8 cellular contexts compared by ENCODE assay signal in the genomic region with DNA sequence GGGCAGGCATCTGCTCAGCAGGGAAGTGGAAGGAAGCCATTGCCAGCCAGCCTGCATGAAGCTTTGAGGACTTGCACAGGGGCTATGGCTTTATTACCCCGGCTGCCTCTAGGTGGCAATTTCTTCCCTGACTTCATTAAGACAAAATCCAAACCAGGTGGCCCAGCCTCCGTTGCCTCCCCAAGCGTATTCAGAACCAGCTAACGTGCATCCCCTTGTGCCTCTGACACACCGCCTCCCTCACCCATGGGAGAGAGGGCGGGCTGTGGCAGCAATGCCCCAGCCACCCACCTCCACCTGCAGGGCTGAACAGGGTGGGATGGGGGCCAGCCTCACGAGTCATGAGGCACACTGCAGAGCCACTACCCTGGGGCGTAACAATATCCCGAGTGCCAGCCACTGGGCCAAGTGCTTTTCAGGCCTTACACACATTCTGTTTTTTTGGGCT. TPM values are rescaled to one million over a fixed set of nuclear protein-coding genes. Genes with fewer than 3 reads are reported as not detected.
DNase-seq lines count a peak whose midpoint lies in the region; ATAC-seq and TF ChIP-seq lines count a peak whose summit lies in the region.

No MANE protein-coding gene starts in this region.

- peaks cover 24 to 37% of the 10 kb centered on the region in 2 donors for H3K4me1 Mint-ChIP-seq in natural killer cell
- peaks cover 18 to 19% of the 10 kb centered on the region in 2 donors for H3K4me1 Mint-ChIP-seq in natural killer cell treated with Interleukin-12 subunit alpha and Interleukin-12 subunit beta and Interleukin-15 and Interleukin-18, amount 100 ng/mL, for 72 hours (ENCODE audit: low read depth in 2 of 2)
- H3K4me1 Mint-ChIP-seq in naive thymus-derived CD8-positive, alpha-beta T cell, result peaks cover 16 to 20% (median 18%) of the 10 kb centered on the region in 4 donors

- H3K27ac Mint-ChIP-seq in natural killer cell, result no peak overlapping the region
- H3K27ac Mint-ChIP-seq in natural killer cell treated with Interleukin-12 subunit alpha and Interleukin-12 subunit beta and Interleukin-15 and Interleukin-18, amount 100 ng/mL, for 72 hours, result no peak overlapping the region
- no peak overlapping the region for H3K27ac Mint-ChIP-seq in naive thymus-derived CD8-positive, alpha-beta T cell

- H3K4me3 Mint-ChIP-seq in natural killer cell, result no peak overlapping the region
- H3K4me3 Mint-ChIP-seq in natural killer cell treated with Interleukin-12 subunit alpha and Interleukin-12 subunit beta and Interleukin-15 and Interleukin-18, amount 100 ng/mL, for 72 hours, result no peak overlapping the region
- H3K4me3 Mint-ChIP-seq in naive thymus-derived CD8-positive, alpha-beta T cell, result no peak overlapping the region

- H3K36me3 Mint-ChIP-seq in natural killer cell, result no peaks in the 10 kb centered on the region
- no peaks in the 10 kb centered on the region for H3K36me3 Mint-ChIP-seq in natural killer cell treated with Interleukin-12 subunit alpha and Interleukin-12 subunit beta and Interleukin-15 and Interleukin-18, amount 100 ng/mL, for 72 hours
- H3K36me3 Mint-ChIP-seq in naive thymus-derived CD8-positive, alpha-beta T cell, result no peaks in the 10 kb centered on the region

- no peaks in the 10 kb centered on the region for H3K27me3 Mint-ChIP-seq in natural killer cell (ENCODE audit: low read depth in 2 of 2)
- H3K27me3 Mint-ChIP-seq in natural killer cell treated with Interleukin-12 subunit alpha and Interleukin-12 subunit beta and Interleukin-15 and Interleukin-18, amount 100 ng/mL, for 72 hours, result no peaks in the 10 kb centered on the region
- H3K27me3 Mint-ChIP-seq in naive thymus-derived CD8-positive, alpha-beta T cell, result peaks cover 1 to 21% (median 7%) of the 10 kb centered on the region in 5 donors

- no peaks in the 10 kb centered on the region for H3K9me3 Mint-ChIP-seq in natural killer cell
- no peaks in the 10 kb centered on the region for H3K9me3 Mint-ChIP-seq in natural killer cell treated with Interleukin-12 subunit alpha and Interleukin-12 subunit beta and Interleukin-15 and Interleukin-18, amount 100 ng/mL, for 72 hours
- H3K9me3 Mint-ChIP-seq in naive thymus-derived CD8-positive, alpha-beta T cell, result no peaks in the 10 kb centered on the region

- peak; percentile 35 for TF ChIP-seq CTCF in natural killer cell (IDR thresholded peaks at IDR 0.05)

- peak in 2 of 3 donors; percentile 70 to 75 for ATAC-seq in natural killer cell
- ATAC-seq in natural killer cell treated with Interleukin-12 subunit alpha and Interleukin-12 subunit beta and Interleukin-15 and Interleukin-18, amount 100 ng/mL, for 72 hours, result no peak
- ATAC-seq in naive thymus-derived CD8-positive, alpha-beta T cell, result peak; percentile 27 to 28
- ATAC-seq in HG03521 (IDR thresholded peaks at IDR 0.05; ENCODE audit: unreplicated experiment), result no peak
- no peak for ATAC-seq in GM18861 (IDR thresholded peaks at IDR 0.05; ENCODE audit: unreplicated experiment)

- intact Hi-C loops in natural killer cell (cut with micrococcal nuclease), result no loop called here

- POLR2A ChIA-PET in naive thymus-derived CD8-positive, alpha-beta T cell (lab: Charles Lee), result no interaction called here

- DNase-seq in natural killer cell (no peak), LHCN-M2 (ENCODE audit: low read depth) (peak; percentile 39), SHP77 (lab: John Stamatoyannopoulos, UW) (peak; percentile 66 to 68), dermis microvascular lymphatic vessel endothelial cell (ENCODE audit: low read depth in 2 of 2) (peak; percentile 23 to 54)
- no peak for DNase-seq in natural killer cell treated with Interleukin-12 subunit alpha and Interleukin-12 subunit beta and Interleukin-15 and Interleukin-18, amount 100 ng/mL, for 72 hours (ENCODE audit: low spot score)
- peak in 1 of 10 donors; percentile 15 for DNase-seq in naive thymus-derived CD8-positive, alpha-beta T cell

RNA-seq across cellular contexts. Expression of a gene that starts 6.8 kb away (rescaled TPM):
- total RNA-seq in natural killer cell (100 to 1,000 TPM in 1 of 3 donors, 10 to 100 TPM in 2; 54.2 to 106 (median 84.9) TPM), LHCN-M2 (2014; rRNA removed) (76.8 and 77.4 TPM in 2 replicates), dermis microvascular lymphatic vessel endothelial cell (31.1 and 63.8 TPM in 2 replicates)
- 10 to 100 TPM in 1 of 2 donors, 1 to 10 TPM in 1; 2.5 to 10.0 TPM for total RNA-seq in natural killer cell treated with Interleukin-12 subunit alpha and Interleukin-12 subunit beta and Interleukin-15 and Interleukin-18, amount 100 ng/mL, for 72 hours
- 61.9 TPM for polyA plus RNA-seq in LHCN-M2 (2012)
- total RNA-seq in naive thymus-derived CD8-positive, alpha-beta T cell, result under 1 TPM; 0.36 to 0.44 TPM
- polyA plus RNA-seq in naive thymus-derived CD8-positive, alpha-beta T cell, result under 1 TPM in 1 of 3 donors, not detected in 2; 0.23 TPM

RNA-seq across cellular contexts. Expression of a gene that starts 59.9 kb away (rescaled TPM):
- total RNA-seq in natural killer cell (10 to 100 TPM; 23.6 to 34.3 (median 29.7) TPM), LHCN-M2 (2014; rRNA removed) (23.4 and 23.7 TPM in 2 replicates), dermis microvascular lymphatic vessel endothelial cell (23.6 and 38.3 TPM in 2 replicates)
- total RNA-seq in natural killer cell treated with Interleukin-12 subunit alpha and Interleukin-12 subunit beta and Interleukin-15 and Interleukin-18, amount 100 ng/mL, for 72 hours, result 10 to 100 TPM; 33.7 to 65.3 TPM
- 15.8 TPM for polyA plus RNA-seq in LHCN-M2 (2012)
- 10 to 100 TPM; 26.1 to 27.4 TPM for total RNA-seq in naive thymus-derived CD8-positive, alpha-beta T cell
- 10 to 100 TPM; 16.3 to 28.6 (median 20.1) TPM for polyA plus RNA-seq in naive thymus-derived CD8-positive, alpha-beta T cell

Comparison
In these comparisons a context has a peak if more than half of its experiments do, and no peak if none do; other contexts are left out.
1. ATAC-seq: peak in natural killer cell (2 of 3) and naive thymus-derived CD8-positive, alpha-beta T cell (2 of 2); none in natural killer cell treated with Interleukin-12 subunit alpha and Interleukin-12 subunit beta and Interleukin-15 and Interleukin-18, amount 100 ng/mL, for 72 hours (0 of 2), HG03521 (single experiment) and GM18861 (single experiment).
2. DNase-seq: peak in LHCN-M2 (single experiment), SHP77 (2 of 2) and dermis microvascular lymphatic vessel endothelial cell (2 of 2); none in natural killer cell (single experiment) and natural killer cell treated with Interleukin-12 subunit alpha and Interleukin-12 subunit beta and Interleukin-15 and Interleukin-18, amount 100 ng/mL, for 72 hours (single experiment).